ENCODE assay signal across 18 cellular contexts in genomic region chr12:69903548-69903947, GRCh38.
"Had no signal": no experiment of that assay in that cellular context is flagged by ENCODE, and none has a peak within 500 bp of the region (broad histone marks: within the 10 kb centered on the region; RNA-seq: fewer than 3 reads in every experiment).

No MANE protein-coding gene starts in this region.

- H3K36me3 ChIP-seq: left lung, right atrium auricular region, suprapubic skin had no signal

- H3K9me3 ChIP-seq: left lung, right atrium auricular region, suprapubic skin had no signal

- H3K4me3 ChIP-seq: coronary artery, left lung, right atrium auricular region, suprapubic skin had no signal

- H3K27ac ChIP-seq: left lung, right atrium auricular region, suprapubic skin had no signal

- DNase-seq: activated CD4-positive, alpha-beta T cell treated with anti-CD3 and anti-CD28 coated beads, Interleukin-2, amount 10 ng/mL, durations not matched to agents 24 days and 14 days; activated CD4-positive, CD25-positive, alpha-beta regulatory T cell; activated CD8-positive, alpha-beta memory T cell treated with anti-CD3 and anti-CD28 coated beads, Interleukin-2, amount 50 U/mL, for 4 hours; activated naive CD4-positive, alpha-beta T cell treated with anti-CD3 and anti-CD28 coated beads for 36 hours; activated T-cell treated with anti-CD3 and anti-CD28 coated beads, Interleukin-2, amount 50 U/mL, for 4 hours; central memory CD4-positive, alpha-beta T cell; erythroblast; head of caudate nucleus; left lung; naive B cell; stimulated activated CD4-positive, alpha-beta T cell treated with anti-CD3 and anti-CD28 coated beads, Interleukin-15, amount 100 ng/mL, for 24 hours; stimulated activated CD4-positive, alpha-beta T cell treated with anti-CD3 and anti-CD28 coated beads, Interleukin-2, amount 100 ng/mL, for 48 hours; stimulated activated naive CD8-positive, alpha-beta T cell treated with anti-CD3 and anti-CD28 coated beads, Interleukin-15, amount 100 ng/mL, for 72 hours; T-helper 1 cell; T-helper 9 cell had no signal

- H3K27me3 ChIP-seq: left lung, right atrium auricular region, suprapubic skin had no signal
